8 cellular contexts compared by ENCODE assay signal in genomic region chr16:84144859-84145639, GRCh38. TPM values are rescaled to one million over a fixed set of nuclear protein-coding genes. Genes with fewer than 3 reads are reported as not detected.
DNase-seq lines count a peak whose midpoint lies in the region; ATAC-seq lines count a peak whose summit lies in the region.

Gene DNAAF1 (plus strand): TSS chr16:84145308. CDS start chr16:84145441, 133 bp downstream.
Gene HSDL1 (minus strand): TSS chr16:84145177. CDS start chr16:84131321, 13,856 bp downstream.

- ATAC-seq in GM18867 (IDR thresholded peaks at IDR 0.05; ENCODE audit: unreplicated experiment), result peak; percentile 90
- ATAC-seq in HG03095 (IDR thresholded peaks at IDR 0.05; ENCODE audit: unreplicated experiment), result peak; percentile 72

- peak within 1 kb of the TSS; percentile 57 for H3K27ac ChIP-seq in layer of hippocampus (ENCODE audit: low read depth, low read length)

- DNase-seq in AG08395 (ENCODE audit: low spot score), result peak; percentile 99
- DNase-seq in NCI-H2227 treated with DMSO at 0.1 percent for 48 hours (lab: John Stamatoyannopoulos, UW), result peak; percentile 38
- peak; percentile 97 for DNase-seq in activated CD4-positive, CD25-positive, alpha-beta regulatory T cell treated with anti-CD3 and anti-CD28 coated beads, Interleukin-2, amount 50 U/mL, for 72 hours
- peak; percentile 97 for DNase-seq in cerebellum (ENCODE audit: low spot score)
- DNase-seq in stimulated activated CD4-positive, alpha-beta T cell treated with anti-CD3 and anti-CD28 coated beads, Interleukin-15, amount 100 ng/mL, for 48 hours (ENCODE audit: low read depth in 2 of 2), result peak; percentile 83 to 90

- no peaks in the 10 kb centered on the region for H3K27me3 ChIP-seq in layer of hippocampus (ENCODE audit: control insufficient read depth, insufficient read depth, low read length)

RNA-seq across cellular contexts. Expression of gene DNAAF1, which starts in this region (rescaled TPM):
- total RNA-seq in cerebellum, result 0.73 TPM

RNA-seq across cellular contexts. Expression of gene HSDL1, which starts in this region (rescaled TPM):
- 101 TPM for total RNA-seq in cerebellum

Comparison
In these comparisons a context has a peak if more than half of its experiments do, and no peak if none do; other contexts are left out.
1. Peak in every context shown above with its lines: DNase-seq, ATAC-seq and H3K27ac ChIP-seq.
2. DNase-seq: peak in every context shown above with its lines; median percentile 99 in AG08395; 97 in activated CD4-positive, CD25-positive, alpha-beta regulatory T cell treated with anti-CD3 and anti-CD28 coated beads, Interleukin-2, amount 50 U/mL, for 72 hours; 97 in cerebellum; 86 in stimulated activated CD4-positive, alpha-beta T cell treated with anti-CD3 and anti-CD28 coated beads, Interleukin-15, amount 100 ng/mL, for 48 hours; 38 in NCI-H2227 treated with DMSO at 0.1 percent for 48 hours.